In the genomic region with DNA sequence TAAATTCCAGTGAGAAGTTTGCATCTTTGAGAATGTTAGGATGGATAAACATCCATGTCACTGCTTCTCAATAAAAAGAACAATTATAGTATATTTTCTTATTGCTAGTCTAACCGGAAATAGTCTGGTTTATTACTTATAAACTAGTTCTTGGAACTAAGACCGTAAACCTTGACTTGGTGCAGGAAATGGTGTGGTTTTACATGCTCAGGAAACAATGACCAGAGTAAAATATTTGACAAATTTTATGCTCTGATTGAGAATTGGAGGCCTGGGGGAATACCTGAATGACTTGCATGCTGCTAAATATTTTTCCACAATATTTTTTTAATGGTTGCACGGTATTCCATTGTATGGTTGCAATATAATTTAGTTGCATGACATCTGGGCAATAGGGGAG, we compare ENCODE assay signal across 13 cellular contexts.
DNase-seq lines count a peak whose midpoint lies in the region; ATAC-seq and TF ChIP-seq lines count a peak whose summit lies in the region.
"Had no signal": no experiment of that assay in that cellular context is flagged by ENCODE, and none has a peak within 500 bp of the region (broad histone marks: within the 10 kb centered on the region; RNA-seq: fewer than 3 reads in every experiment).

No MANE protein-coding gene starts in this region.

- peaks cover 27% of the 10 kb centered on the region for H3K4me1 ChIP-seq in CD4-positive, CD25-positive, alpha-beta regulatory T cell (ENCODE audit: control insufficient read depth, insufficient read depth, low read length, poor library complexity, severe bottlenecking)
- H3K4me1 ChIP-seq in RWPE2 (ENCODE audit: insufficient read depth, poor library complexity, severe bottlenecking): peaks cover 51% of the 10 kb centered on the region

- no peaks in the 10 kb centered on the region for H3K9me3 ChIP-seq in CD4-positive, CD25-positive, alpha-beta regulatory T cell (ENCODE audit: control insufficient read depth in 2 of 2, low read length in 2 of 2)
- H3K9me3 ChIP-seq in RWPE2 (ENCODE audit: severe bottlenecking): no peaks in the 10 kb centered on the region
- H3K9me3 ChIP-seq: Caco-2 had no signal

- ATAC-seq in CD4-positive, CD25-positive, alpha-beta regulatory T cell (ENCODE audit: low read depth in 2 of 2): peak in 1 of 2 donors; percentile 44
- ATAC-seq in GM21390 (IDR thresholded peaks at IDR 0.05; ENCODE audit: unreplicated experiment) (peak; percentile 25), RWPE2 (ENCODE audit: low read depth) (no peak), left lobe of liver (no peak)

- H3K4me3 Mint-ChIP-seq in CD4-positive, CD25-positive, alpha-beta regulatory T cell: peak overlapping the region; percentile 16 to 52 (median 36)
- peak overlapping the region; percentile 48 to 82 (median 79) for H3K4me3 Mint-ChIP-seq in immature natural killer cell

- peak in 1 of 3 donors; percentile 78 for DNase-seq in CD4-positive, CD25-positive, alpha-beta regulatory T cell
- no peak for DNase-seq in RWPE2 (ENCODE audit: low spot score)
- peak; percentile 28 to 43 (median 34) for DNase-seq in immature natural killer cell
- DNase-seq in epidermal melanocyte (ENCODE audit: insufficient read length, low spot score): no peak
- no peak for DNase-seq in hepatic stellate cell (ENCODE audit: low spot score)
- no peak for DNase-seq in stimulated activated CD4-positive, alpha-beta T cell treated with anti-CD3 and anti-CD28 coated beads, Interleukin-1b, Interleukin-23, amount 100 ng/mL, for 48 hours
- DNase-seq in left lobe of liver (ENCODE audit: low spot score): no peak
- DNase-seq: activated CD4-positive, alpha-beta T cell treated with anti-CD3 and anti-CD28 coated beads, Interleukin-2, amount 50 U/mL, for 4 hours; Caco-2; NCI-H1105; NCI-H526 treated with DMSO at 0.1 percent for 48 hours; retina had no signal

- H3K36me3 Mint-ChIP-seq in CD4-positive, CD25-positive, alpha-beta regulatory T cell: no peaks in the 10 kb centered on the region
- H3K36me3 Mint-ChIP-seq in immature natural killer cell: peaks cover 0 to 5% (median 0%) of the 10 kb centered on the region in 3 donors

- H3K27ac ChIP-seq in CD4-positive, CD25-positive, alpha-beta regulatory T cell (ENCODE audit: insufficient read depth, low read length, poor library complexity, severe bottlenecking): no peak overlapping the region
- H3K27ac ChIP-seq in RWPE2 (ENCODE audit: poor library complexity, severe bottlenecking): peak overlapping the region; percentile 70

- no peaks in the 10 kb centered on the region for H3K36me3 ChIP-seq in CD4-positive, CD25-positive, alpha-beta regulatory T cell (ENCODE audit: control insufficient read depth, insufficient read depth, low read length)
- no peaks in the 10 kb centered on the region for H3K36me3 ChIP-seq in RWPE2 (ENCODE audit: low read depth)

- H3K27me3 ChIP-seq in CD4-positive, CD25-positive, alpha-beta regulatory T cell (ENCODE audit: control insufficient read depth, insufficient read depth, low read length): no peaks in the 10 kb centered on the region
- H3K27me3 ChIP-seq in RWPE2 (ENCODE audit: insufficient read depth, poor library complexity, severe bottlenecking): no peaks in the 10 kb centered on the region

- H3K4me1 Mint-ChIP-seq in CD4-positive, CD25-positive, alpha-beta regulatory T cell: peaks cover 28 to 55% (median 41%) of the 10 kb centered on the region in 4 donors
- peaks cover 71 to 87% of the 10 kb centered on the region in 2 donors for H3K4me1 Mint-ChIP-seq in immature natural killer cell

- H3K27me3 Mint-ChIP-seq in CD4-positive, CD25-positive, alpha-beta regulatory T cell: no peaks in the 10 kb centered on the region
- peaks cover 2 to 4% (median 2%) of the 10 kb centered on the region in 3 donors for H3K27me3 Mint-ChIP-seq in immature natural killer cell (ENCODE audit: low read depth in 3 of 3)

- H3K9me3 Mint-ChIP-seq in CD4-positive, CD25-positive, alpha-beta regulatory T cell: peaks cover 0 to 2% (median 0%) of the 10 kb centered on the region in 7 donors
- H3K9me3 Mint-ChIP-seq in immature natural killer cell: peaks cover 0 to 2% (median 0%) of the 10 kb centered on the region in 6 donors

- peak overlapping the region; percentile 59 for H3K4me3 ChIP-seq in CD4-positive, CD25-positive, alpha-beta regulatory T cell (ENCODE audit: low read depth, low read length)
- H3K4me3 ChIP-seq in RWPE2 (ENCODE audit: severe bottlenecking): no peak overlapping the region

- no peak for TF ChIP-seq CTCF in RWPE2 (IDR thresholded peaks at IDR 0.05; ENCODE audit: poor library complexity, severe bottlenecking)

- peak overlapping the region in 1 of 3 donors; percentile 7 for H3K27ac Mint-ChIP-seq in CD4-positive, CD25-positive, alpha-beta regulatory T cell
- peak overlapping the region; percentile 80 to 94 (median 91) for H3K27ac Mint-ChIP-seq in immature natural killer cell

Comparison
In these comparisons a context has a peak if more than half of its experiments do, and no peak if none do; other contexts are left out.
1. DNase-seq: peak in immature natural killer cell (3 of 3); none in RWPE2 (single experiment), epidermal melanocyte (single experiment), hepatic stellate cell (single experiment), stimulated activated CD4-positive, alpha-beta T cell treated with anti-CD3 and anti-CD28 coated beads, Interleukin-1b, Interleukin-23, amount 100 ng/mL, for 48 hours (single experiment) and left lobe of liver (single experiment).